ENCODE assay signal across 1 cellular context in genomic region chr20:38460040-38460623, GRCh38.
TF ChIP-seq lines count a peak whose summit lies in the region.

No MANE protein-coding gene starts in this region.

TF ChIP-seq in HepG2, 621 proteins besides CTCF, POLR2A, EP300 and RAD21 (continued from another document):
- TF ChIP-seq BHLHE40 (IDR thresholded peaks at IDR 0.05; ENCODE audit: low read length) (no peak), RXRB (CRISPR knock-in tag; IDR thresholded peaks at IDR 0.05; ENCODE audit: borderline replicate concordance) (peak; percentile 58; the same call in 1 of the 2 replicates), ZNF121 (CRISPR knock-in tag; IDR thresholded peaks at IDR 0.05) (peak; percentile 84), JUNB (CRISPR knock-in tag; IDR thresholded peaks at IDR 0.05; ENCODE audit: borderline replicate concordance) (no peak), GATAD2A (CRISPR knock-in tag; IDR thresholded peaks at IDR 0.05) (peak; percentile 25), PCBP2 (optimal IDR thresholded peaks at IDR 0.05; ENCODE audit: low read depth, low read length, poor library complexity, severe bottlenecking) (no peak), NR2F1 (CRISPR knock-in tag; IDR thresholded peaks at IDR 0.05) (0 out of 4 replicates have a peak, but pooled peaks of 1 of the 2 experiments have one; percentile 25), SRY (CRISPR knock-in tag; IDR thresholded peaks at IDR 0.05) (no peak), RARA (CRISPR knock-in tag; IDR thresholded peaks at IDR 0.05) (peak; percentile 76), MYC (CRISPR knock-in tag; IDR thresholded peaks at IDR 0.05; ENCODE audit: borderline replicate concordance) (no peak), SMAD9 (CRISPR knock-in tag; IDR thresholded peaks at IDR 0.05) (no peak), TCF7 (IDR thresholded peaks at IDR 0.05; ENCODE audit: low read depth) (0 out of 2 replicates have a peak, but pooled peaks have one; percentile 15), NBN (conservative IDR thresholded peaks at IDR 0.05) (no peak), ZNF333 (CRISPR knock-in tag; IDR thresholded peaks at IDR 0.05; ENCODE audit: borderline replicate concordance) (no peak), ZNF264 (CRISPR knock-in tag; IDR thresholded peaks at IDR 0.05) (no peak), XBP1 (CRISPR knock-in tag; IDR thresholded peaks at IDR 0.05) (0 out of 2 replicates have a peak, but pooled peaks have one; percentile 40), REL (CRISPR knock-in tag; conservative IDR thresholded peaks at IDR 0.05) (no peak), HHEX (CRISPR knock-in tag; IDR thresholded peaks at IDR 0.05) (no peak), SOX5 (CRISPR knock-in tag; IDR thresholded peaks at IDR 0.05; ENCODE audit: borderline replicate concordance) (no peak), ZIK1 (CRISPR knock-in tag; IDR thresholded peaks at IDR 0.05; ENCODE audit: borderline replicate concordance, low read depth) (no peak), ZNF350 (CRISPR knock-in tag; IDR thresholded peaks at IDR 0.05; ENCODE audit: borderline replicate concordance, low read depth) (no peak), KAT7 (CRISPR knock-in tag; IDR thresholded peaks at IDR 0.05; ENCODE audit: borderline replicate concordance) (no peak), HNRNPL (IDR thresholded peaks at IDR 0.05; ENCODE audit: low read depth, low read length) (no peak), MTF1 (CRISPR knock-in tag; IDR thresholded peaks at IDR 0.05) (no peak), CBX1 (IDR thresholded peaks at IDR 0.05; ENCODE audit: low read depth) (no peak), ATRX (CRISPR knock-in tag; IDR thresholded peaks at IDR 0.05; ENCODE audit: borderline replicate concordance) (no peak), ZNF550 (CRISPR knock-in tag; IDR thresholded peaks at IDR 0.05; ENCODE audit: borderline replicate concordance) (no peak), ELF3 (CRISPR knock-in tag; IDR thresholded peaks at IDR 0.05) (peak; percentile 93), PAWR (CRISPR knock-in tag; IDR thresholded peaks at IDR 0.05; ENCODE audit: borderline replicate concordance) (no peak), ZNF772 (CRISPR knock-in tag; IDR thresholded peaks at IDR 0.05) (no peak), TEAD3 (CRISPR knock-in tag; optimal IDR thresholded peaks at IDR 0.05; ENCODE audit: borderline replicate concordance) (peak; percentile 48)
